ENCODE assay signal across 8 cellular contexts in the genomic region with DNA sequence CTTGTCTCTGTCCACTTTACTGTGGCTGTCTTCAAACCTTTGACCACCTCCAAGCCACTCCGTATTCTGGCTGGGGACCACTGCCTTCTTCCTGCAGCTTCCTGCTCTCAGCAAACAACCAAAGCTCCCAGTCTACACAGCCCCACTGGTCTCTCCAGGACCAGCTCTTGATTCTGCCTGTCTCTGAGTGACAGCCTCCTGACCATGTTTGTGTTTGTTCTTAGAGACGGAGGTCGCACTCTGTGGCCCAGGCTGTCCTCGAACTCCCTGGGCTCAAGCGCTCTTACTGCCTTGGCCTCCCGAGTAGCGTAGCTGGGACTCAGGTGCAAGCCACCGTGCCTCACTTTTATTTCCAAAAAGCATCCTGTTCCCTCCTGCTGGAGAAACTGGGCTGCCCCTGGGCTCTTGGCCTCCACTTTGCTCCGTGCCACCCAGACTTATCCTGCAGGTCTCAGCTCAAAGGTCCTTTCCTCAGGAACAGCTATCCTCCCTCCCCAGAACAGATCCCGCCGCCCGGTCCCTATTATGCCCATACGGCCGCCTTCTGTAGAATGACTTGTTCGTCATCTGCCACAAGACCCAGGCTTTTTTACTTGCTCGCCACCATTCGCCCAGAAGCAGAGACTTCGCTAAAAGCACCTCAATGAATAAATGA. TPM values are rescaled to one million over a fixed set of nuclear protein-coding genes. Genes with fewer than 3 reads are reported as not detected.
A peak's percentile ranks its signal among the peaks of the same experiment; 100 is the strongest.
DNase-seq lines count a peak whose midpoint lies in the region; ATAC-seq and TF ChIP-seq lines count a peak whose summit lies in the region.

No MANE protein-coding gene starts in this region.

- CTCF ChIA-PET in MCF 10A (lab: Yijun Ruan, JAX), result interaction anchor here (1.8 to 3.0 kb wide), 2 partner anchors 9 to 24 kb away, joined by 12 to 29 read pairs; no protein-coding TSS in a partner anchor

- TF ChIP-seq CTCF in MCF 10A (IDR thresholded peaks at IDR 0.05; ENCODE audit: unreplicated experiment), result no peak

- POLR2A ChIA-PET in MCF 10A (lab: Yijun Ruan, JAX), result interaction anchor here (0.6 to 5.2 kb wide), 12 partner anchors 8 to 1769 kb away, joined by 3 to 77 read pairs (median 4); a partner anchor contains a TSS

- H3K36me3 Mint-ChIP-seq in stimulated activated naive CD8-positive, alpha-beta T cell treated with anti-CD3 and anti-CD28 coated beads, Interleukin-15, Interleukin-2, amounts not matched to agents 100 ng/mL and 50 ng/mL, for 24 hours (ENCODE audit: low read depth), result peaks cover 12% of the 10 kb centered on the region
- H3K36me3 Mint-ChIP-seq in MCF 10A (ENCODE audit: insufficient read depth, unreplicated experiment), result peaks cover 35% of the 10 kb centered on the region

- peak overlapping the region; percentile 99 for H3K4me3 Mint-ChIP-seq in stimulated activated naive CD8-positive, alpha-beta T cell treated with anti-CD3 and anti-CD28 coated beads, Interleukin-15, Interleukin-2, amounts not matched to agents 100 ng/mL and 50 ng/mL, for 24 hours
- peak overlapping the region; percentile 71 for H3K4me3 Mint-ChIP-seq in MCF 10A (ENCODE audit: unreplicated experiment)

- H3K27me3 ChIP-seq in mucosa of stomach (ENCODE audit: control insufficient read depth, insufficient read depth, low read length), result no peaks in the 10 kb centered on the region

- ATAC-seq in stimulated activated naive CD8-positive, alpha-beta T cell treated with anti-CD3 and anti-CD28 coated beads, Interleukin-15, Interleukin-2, amounts not matched to agents 100 U/mL and 50 U/mL, for 24 hours, result no peak
- ATAC-seq in GM18870 (IDR thresholded peaks at IDR 0.05; ENCODE audit: unreplicated experiment), result no peak

- H3K36me3 ChIP-seq in mucosa of stomach (ENCODE audit: control insufficient read depth, insufficient read depth, low read length), result no peaks in the 10 kb centered on the region

- no peak for DNase-seq in stimulated activated naive CD8-positive, alpha-beta T cell treated with anti-CD3 and anti-CD28 coated beads, Interleukin-15, Interleukin-2, amounts not matched to agents 100 U/mL and 50 U/mL, for 24 hours
- DNase-seq in MCF 10A (ENCODE audit: unreplicated experiment) (no peak), superior temporal gyrus (ENCODE audit: extremely low spot score) (no peak), T-helper 9 cell (no peak), SIG-M5 treated with dmso at 0.1 percent for 504 hours (lab: John Stamatoyannopoulos, UW; ENCODE audit: unreplicated experiment) (no peak)

- no peaks in the 10 kb centered on the region for H3K27me3 Mint-ChIP-seq in stimulated activated naive CD8-positive, alpha-beta T cell treated with anti-CD3 and anti-CD28 coated beads, Interleukin-15, Interleukin-2, amounts not matched to agents 100 ng/mL and 50 ng/mL, for 24 hours
- H3K27me3 Mint-ChIP-seq in MCF 10A (ENCODE audit: insufficient read depth, unreplicated experiment), result no peaks in the 10 kb centered on the region

- no peaks in the 10 kb centered on the region for H3K9me3 Mint-ChIP-seq in stimulated activated naive CD8-positive, alpha-beta T cell treated with anti-CD3 and anti-CD28 coated beads, Interleukin-15, Interleukin-2, amounts not matched to agents 100 ng/mL and 50 ng/mL, for 24 hours
- no peaks in the 10 kb centered on the region for H3K9me3 Mint-ChIP-seq in MCF 10A (ENCODE audit: unreplicated experiment)

- BruUV-seq in MCF 10A (replicated peaks; lab: Mats Ljungman, UMichigan), result no TSS peak

- intact Hi-C loops in MCF 10A (cut with micrococcal nuclease), result no loop called here

- H3K27ac Mint-ChIP-seq in stimulated activated naive CD8-positive, alpha-beta T cell treated with anti-CD3 and anti-CD28 coated beads, Interleukin-15, Interleukin-2, amounts not matched to agents 100 ng/mL and 50 ng/mL, for 24 hours, result peak overlapping the region; percentile 99
- peak overlapping the region; percentile 83 for H3K27ac Mint-ChIP-seq in MCF 10A (ENCODE audit: low read depth, unreplicated experiment)

- H3K4me1 Mint-ChIP-seq in stimulated activated naive CD8-positive, alpha-beta T cell treated with anti-CD3 and anti-CD28 coated beads, Interleukin-15, Interleukin-2, amounts not matched to agents 100 ng/mL and 50 ng/mL, for 24 hours (ENCODE audit: low read depth), result peaks cover 57% of the 10 kb centered on the region
- peaks cover 12% of the 10 kb centered on the region for H3K4me1 Mint-ChIP-seq in MCF 10A (ENCODE audit: insufficient read depth, unreplicated experiment)

- no peaks in the 10 kb centered on the region for H3K9me3 ChIP-seq in mucosa of stomach (ENCODE audit: control insufficient read depth, low read length)

- peak overlapping the region; percentile 2 for H3K9ac ChIP-seq in mucosa of stomach (ENCODE audit: low read length)

- H3K4me3 ChIP-seq in mucosa of stomach (ENCODE audit: low read length), result no peak overlapping the region

- H3K4me1 ChIP-seq in mucosa of stomach (ENCODE audit: control insufficient read depth, insufficient read depth, low read length), result peaks cover 48% of the 10 kb centered on the region

RNA-seq across cellular contexts. Expression of a gene that starts 9.1 kb away (rescaled TPM):
- 25.5 and 32.5 TPM in 2 replicates for total RNA-seq in MCF 10A (2022)

RNA-seq across cellular contexts. Expression of a gene that starts 54.4 kb away (rescaled TPM):
- 26.5 and 35.1 TPM in 2 replicates for total RNA-seq in MCF 10A (2022)

RNA-seq across cellular contexts. Expression of a gene that starts 55.5 kb away (rescaled TPM):
- total RNA-seq in MCF 10A (2022), result 44.3 and 61.5 TPM in 2 replicates
